ENCODE assay signal across 9 cellular contexts in the genomic region with DNA sequence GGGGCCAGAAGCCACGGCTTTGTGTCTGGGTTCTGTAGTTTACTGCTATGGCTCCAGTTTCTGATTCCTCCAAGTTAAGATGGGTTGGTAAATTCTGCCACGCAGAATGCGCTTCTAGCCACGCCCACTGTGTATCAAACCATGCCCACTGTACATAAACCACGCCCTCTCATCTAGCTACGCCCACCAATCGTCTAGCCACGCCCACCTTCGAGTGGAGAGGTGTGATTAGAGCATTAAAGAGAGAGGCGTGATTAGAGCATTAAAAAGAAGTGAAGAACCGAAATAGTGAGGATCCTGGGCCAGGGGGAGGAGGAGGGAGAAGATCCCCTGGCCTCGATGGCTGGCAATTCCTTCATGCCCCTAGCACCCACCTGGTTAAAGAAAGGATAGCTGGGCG. TPM values are rescaled to one million over a fixed set of nuclear protein-coding genes. Genes with fewer than 3 reads are reported as not detected.
DNase-seq lines count a peak whose midpoint lies in the region; ATAC-seq and TF ChIP-seq lines count a peak whose summit lies in the region.
"Had no signal": no experiment of that assay in that cellular context is flagged by ENCODE, and none has a peak within 500 bp of the region (broad histone marks: within the 10 kb centered on the region; RNA-seq: fewer than 3 reads in every experiment).

No MANE protein-coding gene starts in this region.

- TF ChIP-seq EP300 in SK-N-SH (IDR thresholded peaks at IDR 0.05; ENCODE audit: borderline replicate concordance in 1 of 2, low read depth in 1 of 2, low read length in 1 of 2) (no peak), stomach (IDR thresholded peaks at IDR 0.05) (no peak)

- H3K4me2 ChIP-seq in SK-N-SH: no peak overlapping the region

- no peak for TF ChIP-seq RAD21 in SK-N-SH (IDR thresholded peaks at IDR 0.05; ENCODE audit: low read length)

- H3F3A ChIP-seq in SK-N-SH (replicated peaks; ENCODE audit: insufficient read depth): no peaks in the 10 kb centered on the region

- no peaks in the 10 kb centered on the region for H4K20me1 ChIP-seq in SK-N-SH (ENCODE audit: insufficient read depth)

- H3K27ac ChIP-seq in SK-N-SH (ENCODE audit: low read depth in 2 of 2, low read length in 1 of 2) (no peak overlapping the region), stomach (no peak overlapping the region)
- H3K27ac ChIP-seq: ovary had no signal

- POLR2A ChIA-PET in SK-N-SH (lab: Yijun Ruan, JAX): no interaction called here

- peak; percentile 44 for DNase-seq in Right ventricle myocardium superior
- no peak for DNase-seq in left ventricle myocardium superior
- DNase-seq in SK-N-SH: peak; percentile 65
- peak; percentile 55 for DNase-seq in dermis blood vessel endothelial cell
- peak; percentile 61 for DNase-seq in stomach
- no peak for DNase-seq in posterior vena cava (ENCODE audit: low spot score)
- no peak for DNase-seq in HCEC 1CT

- no peak overlapping the region for H3K9ac ChIP-seq in SK-N-SH

- CTCF ChIA-PET in SK-N-SH (lab: Yijun Ruan, JAX): interaction anchor here (0.9 to 3.7 kb wide), 2 partner anchors 11 to 120 kb away, joined by 3 to 35 read pairs; no protein-coding TSS in a partner anchor

- TF ChIP-seq CTCF in SK-N-SH (IDR thresholded peaks at IDR 0.05) (no peak), stomach (IDR thresholded peaks at IDR 0.05) (no peak)

- TF ChIP-seq POLR2A in stomach (IDR thresholded peaks at IDR 0.05): no peak

- H3K9me3 ChIP-seq in SK-N-SH: no peaks in the 10 kb centered on the region
- H3K9me3 ChIP-seq in stomach: no peaks in the 10 kb centered on the region
- H3K9me3 ChIP-seq: ovary had no signal

- no peak overlapping the region for H2AFZ ChIP-seq in SK-N-SH (ENCODE audit: low read depth)

- H3K4me3 ChIP-seq in SK-N-SH (ENCODE audit: low read depth in 2 of 2, low read length in 1 of 2) (no peak overlapping the region), stomach (no peak overlapping the region)
- H3K4me3 ChIP-seq: ovary had no signal

- intact Hi-C loops in Right ventricle myocardium superior (cut with DNase I) (no loop called here), left ventricle myocardium superior (cut with micrococcal nuclease) (no loop called here), stomach (cut with DNase I; ENCODE audit: low total_unique reads) (no loop called here), posterior vena cava (cut with DNase I) (no loop called here)

- ATAC-seq in Right ventricle myocardium superior (ENCODE audit: poor library complexity): no peak
- ATAC-seq in left ventricle myocardium superior: no peak
- ATAC-seq in GM19351 (IDR thresholded peaks at IDR 0.05; ENCODE audit: unreplicated experiment): no peak

- H3K79me2 ChIP-seq in SK-N-SH (ENCODE audit: insufficient read depth): no peaks in the 10 kb centered on the region

- H3K4me1 ChIP-seq in SK-N-SH (ENCODE audit: control insufficient read depth in 1 of 2, insufficient read depth in 2 of 2, low read depth in 1 of 2, low read length in 1 of 2) (no peaks in the 10 kb centered on the region), stomach (peaks cover 5 to 7% (median 7%) of the 10 kb centered on the region in 4 donors)

- 60% methylated on average over 13 of the region's 13 CpGs for whole genome bisulfite sequencing in SK-N-SH (ENCODE audit: low lambda C conversion rate)
- WGBS in stomach, 5 donors: 42 to 52% (median 49%) methylated on average over 13 of the region's 13 CpGs

- H3K36me3 ChIP-seq in SK-N-SH (replicated peaks in 1 of 2; ENCODE audit: control insufficient read depth in 1 of 2, insufficient read depth in 2 of 2, low read length in 1 of 2): no peaks in the 10 kb centered on the region
- no peaks in the 10 kb centered on the region for H3K36me3 ChIP-seq in stomach
- H3K36me3 ChIP-seq: ovary had no signal

- H3K27me3 ChIP-seq in SK-N-SH (ENCODE audit: insufficient read depth): no peaks in the 10 kb centered on the region
- peaks cover 0 to 7% (median 4%) of the 10 kb centered on the region in 3 donors for H3K27me3 ChIP-seq in stomach
- H3K27me3 ChIP-seq: ovary had no signal

- no peaks in the 10 kb centered on the region for H3K9me2 ChIP-seq in SK-N-SH

TF ChIP-seq in SK-N-SH, 30 proteins besides CTCF, POLR2A, EP300 and RAD21:
- TF ChIP-seq MEF2A (IDR thresholded peaks at IDR 0.05; ENCODE audit: borderline replicate concordance, low read depth): no peak
- no peak for TF ChIP-seq GATA2 (CRISPR knock-in tag; IDR thresholded peaks at IDR 0.05)
- TF ChIP-seq TAF1 (IDR thresholded peaks at IDR 0.05; ENCODE audit: borderline replicate concordance, low read depth, low read length): no peak
- no peak for TF ChIP-seq NRF1 (IDR thresholded peaks at IDR 0.05; ENCODE audit: low read depth, low read length)
- TF ChIP-seq ELF1 (IDR thresholded peaks at IDR 0.05): no peak
- TF ChIP-seq SIN3A (IDR thresholded peaks at IDR 0.05; ENCODE audit: borderline replicate concordance, low read depth, low read length): no peak
- TF ChIP-seq, protein P1, sequence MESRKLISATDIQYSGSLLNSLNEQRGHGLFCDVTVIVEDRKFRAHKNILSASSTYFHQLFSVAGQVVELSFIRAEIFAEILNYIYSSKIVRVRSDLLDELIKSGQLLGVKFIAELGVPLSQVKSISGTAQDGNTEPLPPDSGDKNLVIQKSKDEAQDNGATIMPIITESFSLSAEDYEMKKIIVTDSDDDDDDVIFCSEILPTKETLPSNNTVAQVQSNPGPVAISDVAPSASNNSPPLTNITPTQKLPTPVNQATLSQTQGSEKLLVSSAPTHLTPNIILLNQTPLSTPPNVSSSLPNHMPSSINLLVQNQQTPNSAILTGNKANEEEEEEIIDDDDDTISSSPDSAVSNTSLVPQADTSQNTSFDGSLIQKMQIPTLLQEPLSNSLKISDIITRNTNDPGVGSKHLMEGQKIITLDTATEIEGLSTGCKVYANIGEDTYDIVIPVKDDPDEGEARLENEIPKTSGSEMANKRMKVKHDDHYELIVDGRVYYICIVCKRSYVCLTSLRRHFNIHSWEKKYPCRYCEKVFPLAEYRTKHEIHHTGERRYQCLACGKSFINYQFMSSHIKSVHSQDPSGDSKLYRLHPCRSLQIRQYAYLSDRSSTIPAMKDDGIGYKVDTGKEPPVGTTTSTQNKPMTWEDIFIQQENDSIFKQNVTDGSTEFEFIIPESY (IDR thresholded peaks at IDR 0.05; ENCODE audit: borderline replicate concordance, low read depth): no peak
TF ChIP-seq in SK-N-SH: peak in this region for 0.

RNA-seq across cellular contexts. Expression of a gene that starts 43.7 kb away (rescaled TPM):
- total RNA-seq in Right ventricle myocardium superior: 32.9 TPM
- total RNA-seq in left ventricle myocardium superior: 39.5 TPM
- polyA plus RNA-seq in SK-N-SH (2012; rRNA removed): 4.0 and 5.5 TPM in 2 replicates
- polyA plus RNA-seq in SK-N-SH (2012; cell fraction: cytosol; rRNA removed): 2.7 and 3.2 TPM in 2 replicates
- 11.3 TPM in 2 replicates for polyA plus RNA-seq in SK-N-SH (2012; cell fraction: nucleus; rRNA removed)
- total RNA-seq in dermis blood vessel endothelial cell: 5.3 and 12.7 TPM in 2 replicates
- 100 to 1,000 TPM in 1 of 5 donors, 10 to 100 TPM in 4; 12.3 to 128 (median 52.5) TPM for total RNA-seq in stomach
- 10 to 100 TPM; 11.4 to 26.5 (median 12.1) TPM for polyA plus RNA-seq in stomach
- 100 to 1,000 TPM; 195 to 306 TPM for total RNA-seq in posterior vena cava

Comparison
In these comparisons a context has a peak if more than half of its experiments do, and no peak if none do; other contexts are left out.
1. DNase-seq: peak in Right ventricle myocardium superior (single experiment), SK-N-SH (single experiment), dermis blood vessel endothelial cell (single experiment) and stomach (single experiment); none in left ventricle myocardium superior (single experiment), posterior vena cava (single experiment) and HCEC 1CT (single experiment).